ENCODE assay signal across 8 cellular contexts in genomic region chr16:11795887-11796226, GRCh38. TPM values are rescaled to one million over a fixed set of nuclear protein-coding genes. Genes with fewer than 3 reads are reported as not detected.
DNase-seq lines count a peak whose midpoint lies in the region; ATAC-seq and TF ChIP-seq lines count a peak whose summit lies in the region.

No MANE protein-coding gene starts in this region.

- peaks cover 37% of the 10 kb centered on the region for H3K36me3 Mint-ChIP-seq in activated T-helper 1 cell treated with anti-CD3 and anti-CD28 coated beads, Interleukin-12 subunit alpha, Interleukin-12 subunit beta, Interleukin-2, Interleukin-4 antibody, amounts not matched to agents 30 ng/mL and 10 ng/mL and 1 ng/mL, durations not matched to agents 14 hours and 24 hours and 36 hours (ENCODE audit: low read depth)
- H3K36me3 Mint-ChIP-seq in stimulated activated memory B cell treated with anti-CD40 and anti-IgM and Interleukin-4, amounts not matched to agents 10 μg/mL and 1 μg/mL and 100 μg/mL, for 72 hours, result peaks cover 23% of the 10 kb centered on the region

- H3K4me1 Mint-ChIP-seq in activated T-helper 1 cell treated with anti-CD3 and anti-CD28 coated beads, Interleukin-12 subunit alpha, Interleukin-12 subunit beta, Interleukin-2, Interleukin-4 antibody, amounts not matched to agents 30 ng/mL and 10 ng/mL and 1 ng/mL, durations not matched to agents 14 hours and 24 hours and 36 hours (ENCODE audit: low read depth), result peaks cover 80% of the 10 kb centered on the region
- H3K4me1 Mint-ChIP-seq in stimulated activated memory B cell treated with anti-CD40 and anti-IgM and Interleukin-4, amounts not matched to agents 10 μg/mL and 1 μg/mL and 100 μg/mL, for 72 hours, result peaks cover 84% of the 10 kb centered on the region

- peak overlapping the region; percentile 86 for H3K4me3 Mint-ChIP-seq in activated T-helper 1 cell treated with anti-CD3 and anti-CD28 coated beads, Interleukin-12 subunit alpha, Interleukin-12 subunit beta, Interleukin-2, Interleukin-4 antibody, amounts not matched to agents 30 ng/mL and 10 ng/mL and 1 ng/mL, durations not matched to agents 14 hours and 24 hours and 36 hours
- H3K4me3 Mint-ChIP-seq in stimulated activated memory B cell treated with anti-CD40 and anti-IgM and Interleukin-4, amounts not matched to agents 10 μg/mL and 1 μg/mL and 100 μg/mL, for 72 hours, result peak overlapping the region; percentile 87

- H3K9me3 ChIP-seq in iPS-15b (ENCODE audit: control insufficient read depth, insufficient read depth, low read length), result no peaks in the 10 kb centered on the region

- intact Hi-C loops in activated T-helper 1 cell treated with anti-CD3 and anti-CD28 coated beads, Interleukin-12 subunit alpha, Interleukin-12 subunit beta, Interleukin-2, Interleukin-4 antibody, amounts not matched to agents 30 ng/mL and 10 ng/mL and 1 ng/mL, durations not matched to agents 14 hours and 24 hours and 36 hours (cut with micrococcal nuclease), result loop anchor here (2.0 to 5.0 kb wide), 5 partner anchors 57 to 854 kb away; partner anchors contain the start of genes CLEC16A and DEXI

- H3K27me3 ChIP-seq in HL-60 (ENCODE audit: insufficient read depth, poor library complexity, severe bottlenecking) (no peaks in the 10 kb centered on the region), iPS-15b (ENCODE audit: control insufficient read depth, insufficient read depth, low read length) (no peaks in the 10 kb centered on the region)

- no peak for ATAC-seq in stimulated activated memory B cell treated with anti-CD40 and anti-IgM and Interleukin-4, amounts not matched to agents 10 μg/mL and 1 μg/mL and 100 μg/mL, for 72 hours

- H3K4me3 ChIP-seq in HL-60 (replicated peaks; ENCODE audit: insufficient read depth, low read length) (peak overlapping the region; percentile 60), iPS-15b (ENCODE audit: low read depth, low read length) (peak overlapping the region; percentile 60)

- H3K9me3 Mint-ChIP-seq in activated T-helper 1 cell treated with anti-CD3 and anti-CD28 coated beads, Interleukin-12 subunit alpha, Interleukin-12 subunit beta, Interleukin-2, Interleukin-4 antibody, amounts not matched to agents 30 ng/mL and 10 ng/mL and 1 ng/mL, durations not matched to agents 14 hours and 24 hours and 36 hours, result no peaks in the 10 kb centered on the region
- no peaks in the 10 kb centered on the region for H3K9me3 Mint-ChIP-seq in stimulated activated memory B cell treated with anti-CD40 and anti-IgM and Interleukin-4, amounts not matched to agents 10 μg/mL and 1 μg/mL and 100 μg/mL, for 72 hours

- H3K27ac Mint-ChIP-seq in activated T-helper 1 cell treated with anti-CD3 and anti-CD28 coated beads, Interleukin-12 subunit alpha, Interleukin-12 subunit beta, Interleukin-2, Interleukin-4 antibody, amounts not matched to agents 30 ng/mL and 10 ng/mL and 1 ng/mL, durations not matched to agents 14 hours and 24 hours and 36 hours, result peak overlapping the region; percentile 89
- peak overlapping the region; percentile 87 for H3K27ac Mint-ChIP-seq in stimulated activated memory B cell treated with anti-CD40 and anti-IgM and Interleukin-4, amounts not matched to agents 10 μg/mL and 1 μg/mL and 100 μg/mL, for 72 hours

- H3K27ac ChIP-seq in HL-60 (replicated peaks), result peak overlapping the region; percentile 91

- DNase-seq in HL-60 (ENCODE audit: low read depth in 1 of 2, low spot score in 1 of 2) (no peak), NOMO-1 (lab: John Stamatoyannopoulos, UW; ENCODE audit: unreplicated experiment in 2 of 2) (no peak), HK-2 (ENCODE audit: unreplicated experiment) (no peak), NCI-H345 treated with DMSO at 0.1 percent for 48 hours (lab: John Stamatoyannopoulos, UW; ENCODE audit: unreplicated experiment) (no peak), NCI-H446 treated with DMSO at 0.1 percent for 48 hours (lab: John Stamatoyannopoulos, UW) (no peak)
- no peak for DNase-seq in activated T-helper 1 cell treated with anti-CD3 and anti-CD28 coated beads, Interleukin-12 subunit alpha, Interleukin-12 subunit beta, Interleukin-2, Interleukin-4 antibody, amounts not matched to agents 30 ng/mL and 10 ng/mL and 1 ng/mL, durations not matched to agents 14 hours and 24 hours and 36 hours (ENCODE audit: low spot score)

- H3K27me3 Mint-ChIP-seq in activated T-helper 1 cell treated with anti-CD3 and anti-CD28 coated beads, Interleukin-12 subunit alpha, Interleukin-12 subunit beta, Interleukin-2, Interleukin-4 antibody, amounts not matched to agents 30 ng/mL and 10 ng/mL and 1 ng/mL, durations not matched to agents 14 hours and 24 hours and 36 hours (ENCODE audit: insufficient read depth), result no peaks in the 10 kb centered on the region
- H3K27me3 Mint-ChIP-seq in stimulated activated memory B cell treated with anti-CD40 and anti-IgM and Interleukin-4, amounts not matched to agents 10 μg/mL and 1 μg/mL and 100 μg/mL, for 72 hours, result no peaks in the 10 kb centered on the region

- no peak for TF ChIP-seq CTCF in HL-60 (IDR thresholded peaks at IDR 0.05; ENCODE audit: insufficient read depth, low read length)

- H3K36me3 ChIP-seq in iPS-15b (ENCODE audit: control insufficient read depth, insufficient read depth, low read length), result no peaks in the 10 kb centered on the region

- no peak overlapping the region for H3K9ac ChIP-seq in iPS-15b (ENCODE audit: low read depth, low read length)

- H3K4me1 ChIP-seq in iPS-15b (ENCODE audit: control insufficient read depth, insufficient read depth, low read length), result peaks cover 5% of the 10 kb centered on the region

RNA-seq across cellular contexts. Expression of gene ZC3H7A, which starts 1.2 kb away (rescaled TPM):
- 71.0 and 78.9 TPM in 2 replicates for total RNA-seq in activated T-helper 1 cell treated with anti-CD3 and anti-CD28 coated beads, Interleukin-12 subunit alpha, Interleukin-12 subunit beta, Interleukin-2, Interleukin-4 antibody, amounts not matched to agents 30 ng/mL and 10 ng/mL and 1 ng/mL, durations not matched to agents 14 hours and 24 hours and 36 hours

RNA-seq across cellular contexts. Expression of gene TXNDC11, which starts 53.2 kb away (rescaled TPM):
- 52.7 and 55.9 TPM in 2 replicates for total RNA-seq in activated T-helper 1 cell treated with anti-CD3 and anti-CD28 coated beads, Interleukin-12 subunit alpha, Interleukin-12 subunit beta, Interleukin-2, Interleukin-4 antibody, amounts not matched to agents 30 ng/mL and 10 ng/mL and 1 ng/mL, durations not matched to agents 14 hours and 24 hours and 36 hours

RNA-seq across cellular contexts. Expression of gene RSL1D1, which starts 55.5 kb away (rescaled TPM):
- 345 and 369 TPM in 2 replicates for total RNA-seq in activated T-helper 1 cell treated with anti-CD3 and anti-CD28 coated beads, Interleukin-12 subunit alpha, Interleukin-12 subunit beta, Interleukin-2, Interleukin-4 antibody, amounts not matched to agents 30 ng/mL and 10 ng/mL and 1 ng/mL, durations not matched to agents 14 hours and 24 hours and 36 hours
